In the genomic region with DNA sequence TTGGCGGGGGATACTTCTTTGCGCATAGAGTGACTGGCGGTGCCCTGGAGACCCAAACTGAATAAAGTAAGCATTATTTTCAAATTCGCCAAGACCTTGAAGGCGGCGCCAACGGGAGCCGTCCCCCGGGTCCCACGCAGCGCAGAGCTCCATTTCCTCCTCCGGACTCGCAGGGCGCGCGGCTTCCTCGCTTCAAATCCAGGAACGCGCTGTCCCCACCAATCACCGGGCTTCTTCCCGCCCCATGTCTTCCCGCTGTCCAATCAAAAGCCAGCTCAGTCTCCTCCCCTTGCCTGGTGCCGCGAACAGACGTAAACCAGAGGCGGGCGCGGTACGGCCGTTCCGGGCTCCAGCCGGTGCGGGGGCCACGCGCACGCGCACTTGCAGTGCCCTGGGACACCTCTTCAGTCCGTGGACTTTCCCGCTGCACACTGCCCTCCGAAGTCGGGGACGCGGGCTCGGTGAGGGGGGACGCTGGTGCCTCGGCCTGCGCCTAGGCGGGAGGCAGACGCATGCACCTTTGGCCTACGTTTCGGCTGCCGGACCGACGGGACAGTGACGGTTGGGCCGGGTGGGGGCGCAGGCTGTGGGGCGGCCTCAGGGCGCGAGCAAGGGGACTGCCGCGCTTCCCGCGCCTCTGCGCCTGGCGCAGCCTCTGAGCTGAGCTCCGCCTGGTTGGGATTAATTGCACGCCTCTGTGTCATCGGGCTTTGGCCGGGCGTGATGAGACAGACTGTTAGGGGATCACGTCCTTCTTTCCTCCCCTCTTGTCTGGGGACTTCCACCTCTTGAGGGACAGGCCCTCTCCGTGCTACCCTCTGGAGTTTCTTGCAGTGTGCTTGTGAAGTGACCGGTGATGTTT, we compare ENCODE assay signal across 1 cellular context.
TF ChIP-seq lines count a peak whose summit lies in the region.

A gene with protein sequence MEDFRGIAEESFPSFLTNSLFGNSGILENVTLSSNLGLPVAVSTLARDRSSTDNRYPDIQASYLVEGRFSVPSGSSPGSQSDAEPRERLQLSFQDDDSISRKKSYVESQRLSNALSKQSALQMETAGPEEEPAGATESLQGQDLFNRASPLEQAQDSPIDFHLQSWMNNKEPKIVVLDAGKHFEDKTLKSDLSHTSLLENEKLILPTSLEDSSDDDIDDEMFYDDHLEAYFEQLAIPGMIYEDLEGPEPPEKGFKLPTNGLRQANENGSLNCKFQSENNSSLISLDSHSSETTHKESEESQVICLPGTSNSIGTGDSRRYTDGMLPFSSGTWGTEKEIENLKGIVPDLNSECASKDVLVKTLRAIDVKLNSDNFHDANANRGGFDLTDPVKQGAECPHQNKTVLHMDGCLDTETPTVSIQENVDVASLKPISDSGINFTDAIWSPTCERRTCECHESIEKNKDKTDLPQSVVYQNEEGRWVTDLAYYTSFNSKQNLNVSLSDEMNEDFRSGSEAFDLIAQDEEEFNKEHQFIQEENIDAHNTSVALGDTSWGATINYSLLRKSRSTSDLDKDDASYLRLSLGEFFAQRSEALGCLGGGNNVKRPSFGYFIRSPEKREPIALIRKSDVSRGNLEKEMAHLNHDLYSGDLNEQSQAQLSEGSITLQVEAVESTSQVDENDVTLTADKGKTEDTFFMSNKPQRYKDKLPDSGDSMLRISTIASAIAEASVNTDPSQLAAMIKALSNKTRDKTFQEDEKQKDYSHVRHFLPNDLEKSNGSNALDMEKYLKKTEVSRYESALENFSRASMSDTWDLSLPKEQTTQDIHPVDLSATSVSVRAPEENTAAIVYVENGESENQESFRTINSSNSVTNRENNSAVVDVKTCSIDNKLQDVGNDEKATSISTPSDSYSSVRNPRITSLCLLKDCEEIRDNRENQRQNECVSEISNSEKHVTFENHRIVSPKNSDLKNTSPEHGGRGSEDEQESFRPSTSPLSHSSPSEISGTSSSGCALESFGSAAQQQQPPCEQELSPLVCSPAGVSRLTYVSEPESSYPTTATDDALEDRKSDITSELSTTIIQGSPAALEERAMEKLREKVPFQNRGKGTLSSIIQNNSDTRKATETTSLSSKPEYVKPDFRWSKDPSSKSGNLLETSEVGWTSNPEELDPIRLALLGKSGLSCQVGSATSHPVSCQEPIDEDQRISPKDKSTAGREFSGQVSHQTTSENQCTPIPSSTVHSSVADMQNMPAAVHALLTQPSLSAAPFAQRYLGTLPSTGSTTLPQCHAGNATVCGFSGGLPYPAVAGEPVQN (N-terminal part only) (plus strand): TSS at position 386 of the 862 bp plus-strand sequence. CDS start 8,063 bp downstream, outside the sequence.

TF ChIP-seq in HepG2, 621 proteins besides CTCF, POLR2A, EP300 and RAD21 (continued from another document and continues in another):
- TF ChIP-seq, protein P1, sequence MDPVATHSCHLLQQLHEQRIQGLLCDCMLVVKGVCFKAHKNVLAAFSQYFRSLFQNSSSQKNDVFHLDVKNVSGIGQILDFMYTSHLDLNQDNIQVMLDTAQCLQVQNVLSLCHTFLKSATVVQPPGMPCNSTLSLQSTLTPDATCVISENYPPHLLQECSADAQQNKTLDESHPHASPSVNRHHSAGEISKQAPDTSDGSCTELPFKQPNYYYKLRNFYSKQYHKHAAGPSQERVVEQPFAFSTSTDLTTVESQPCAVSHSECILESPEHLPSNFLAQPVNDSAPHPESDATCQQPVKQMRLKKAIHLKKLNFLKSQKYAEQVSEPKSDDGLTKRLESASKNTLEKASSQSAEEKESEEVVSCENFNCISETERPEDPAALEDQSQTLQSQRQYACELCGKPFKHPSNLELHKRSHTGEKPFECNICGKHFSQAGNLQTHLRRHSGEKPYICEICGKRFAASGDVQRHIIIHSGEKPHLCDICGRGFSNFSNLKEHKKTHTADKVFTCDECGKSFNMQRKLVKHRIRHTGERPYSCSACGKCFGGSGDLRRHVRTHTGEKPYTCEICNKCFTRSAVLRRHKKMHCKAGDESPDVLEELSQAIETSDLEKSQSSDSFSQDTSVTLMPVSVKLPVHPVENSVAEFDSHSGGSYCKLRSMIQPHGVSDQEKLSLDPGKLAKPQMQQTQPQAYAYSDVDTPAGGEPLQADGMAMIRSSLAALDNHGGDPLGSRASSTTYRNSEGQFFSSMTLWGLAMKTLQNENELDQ (CRISPR knock-in tag; IDR thresholded peaks at IDR 0.05; ENCODE audit: borderline replicate concordance), result peak; percentile 50; the same call in 1 of the 2 replicates
- TF ChIP-seq, protein P2, sequence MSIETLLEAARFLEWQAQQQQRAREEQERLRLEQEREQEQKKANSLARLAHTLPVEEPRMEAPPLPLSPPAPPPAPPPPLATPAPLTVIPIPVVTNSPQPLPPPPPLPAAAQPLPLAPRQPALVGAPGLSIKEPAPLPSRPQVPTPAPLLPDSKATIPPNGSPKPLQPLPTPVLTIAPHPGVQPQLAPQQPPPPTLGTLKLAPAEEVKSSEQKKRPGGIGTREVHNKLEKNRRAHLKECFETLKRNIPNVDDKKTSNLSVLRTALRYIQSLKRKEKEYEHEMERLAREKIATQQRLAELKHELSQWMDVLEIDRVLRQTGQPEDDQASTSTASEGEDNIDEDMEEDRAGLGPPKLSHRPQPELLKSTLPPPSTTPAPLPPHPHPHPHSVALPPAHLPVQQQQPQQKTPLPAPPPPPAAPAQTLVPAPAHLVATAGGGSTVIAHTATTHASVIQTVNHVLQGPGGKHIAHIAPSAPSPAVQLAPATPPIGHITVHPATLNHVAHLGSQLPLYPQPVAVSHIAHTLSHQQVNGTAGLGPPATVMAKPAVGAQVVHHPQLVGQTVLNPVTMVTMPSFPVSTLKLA (IDR thresholded peaks at IDR 0.05), result peak; percentile 55
- peak; percentile 65; the same call in 1 of the 2 replicates for TF ChIP-seq ZFP36L2 (CRISPR knock-in tag; IDR thresholded peaks at IDR 0.05)
- TF ChIP-seq, protein P3, sequence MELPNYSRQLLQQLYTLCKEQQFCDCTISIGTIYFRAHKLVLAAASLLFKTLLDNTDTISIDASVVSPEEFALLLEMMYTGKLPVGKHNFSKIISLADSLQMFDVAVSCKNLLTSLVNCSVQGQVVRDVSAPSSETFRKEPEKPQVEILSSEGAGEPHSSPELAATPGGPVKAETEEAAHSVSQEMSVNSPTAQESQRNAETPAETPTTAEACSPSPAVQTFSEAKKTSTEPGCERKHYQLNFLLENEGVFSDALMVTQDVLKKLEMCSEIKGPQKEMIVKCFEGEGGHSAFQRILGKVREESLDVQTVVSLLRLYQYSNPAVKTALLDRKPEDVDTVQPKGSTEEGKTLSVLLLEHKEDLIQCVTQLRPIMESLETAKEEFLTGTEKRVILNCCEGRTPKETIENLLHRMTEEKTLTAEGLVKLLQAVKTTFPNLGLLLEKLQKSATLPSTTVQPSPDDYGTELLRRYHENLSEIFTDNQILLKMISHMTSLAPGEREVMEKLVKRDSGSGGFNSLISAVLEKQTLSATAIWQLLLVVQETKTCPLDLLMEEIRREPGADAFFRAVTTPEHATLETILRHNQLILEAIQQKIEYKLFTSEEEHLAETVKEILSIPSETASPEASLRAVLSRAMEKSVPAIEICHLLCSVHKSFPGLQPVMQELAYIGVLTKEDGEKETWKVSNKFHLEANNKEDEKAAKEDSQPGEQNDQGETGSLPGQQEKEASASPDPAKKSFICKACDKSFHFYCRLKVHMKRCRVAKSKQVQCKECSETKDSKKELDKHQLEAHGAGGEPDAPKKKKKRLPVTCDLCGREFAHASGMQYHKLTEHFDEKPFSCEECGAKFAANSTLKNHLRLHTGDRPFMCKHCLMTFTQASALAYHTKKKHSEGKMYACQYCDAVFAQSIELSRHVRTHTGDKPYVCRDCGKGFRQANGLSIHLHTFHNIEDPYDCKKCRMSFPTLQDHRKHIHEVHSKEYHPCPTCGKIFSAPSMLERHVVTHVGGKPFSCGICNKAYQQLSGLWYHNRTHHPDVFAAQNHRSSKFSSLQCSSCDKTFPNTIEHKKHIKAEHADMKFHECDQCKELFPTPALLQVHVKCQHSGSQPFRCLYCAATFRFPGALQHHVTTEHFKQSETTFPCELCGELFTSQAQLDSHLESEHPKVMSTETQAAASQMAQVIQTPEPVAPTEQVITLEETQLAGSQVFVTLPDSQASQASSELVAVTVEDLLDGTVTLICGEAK (IDR thresholded peaks at IDR 0.05), result no peak
- TF ChIP-seq, protein P3 (CRISPR knock-in tag; IDR thresholded peaks at IDR 0.05), result no peak; the same call in 1 of the 2 replicates
- TF ChIP-seq ZZZ3 (CRISPR knock-in tag; IDR thresholded peaks at IDR 0.05; ENCODE audit: borderline replicate concordance), result 0 out of 2 replicates have a peak, but pooled peaks have one; percentile 32
- TF ChIP-seq KDM4B (CRISPR knock-in tag; IDR thresholded peaks at IDR 0.05), result peak; percentile 44
- TF ChIP-seq, protein P4, sequence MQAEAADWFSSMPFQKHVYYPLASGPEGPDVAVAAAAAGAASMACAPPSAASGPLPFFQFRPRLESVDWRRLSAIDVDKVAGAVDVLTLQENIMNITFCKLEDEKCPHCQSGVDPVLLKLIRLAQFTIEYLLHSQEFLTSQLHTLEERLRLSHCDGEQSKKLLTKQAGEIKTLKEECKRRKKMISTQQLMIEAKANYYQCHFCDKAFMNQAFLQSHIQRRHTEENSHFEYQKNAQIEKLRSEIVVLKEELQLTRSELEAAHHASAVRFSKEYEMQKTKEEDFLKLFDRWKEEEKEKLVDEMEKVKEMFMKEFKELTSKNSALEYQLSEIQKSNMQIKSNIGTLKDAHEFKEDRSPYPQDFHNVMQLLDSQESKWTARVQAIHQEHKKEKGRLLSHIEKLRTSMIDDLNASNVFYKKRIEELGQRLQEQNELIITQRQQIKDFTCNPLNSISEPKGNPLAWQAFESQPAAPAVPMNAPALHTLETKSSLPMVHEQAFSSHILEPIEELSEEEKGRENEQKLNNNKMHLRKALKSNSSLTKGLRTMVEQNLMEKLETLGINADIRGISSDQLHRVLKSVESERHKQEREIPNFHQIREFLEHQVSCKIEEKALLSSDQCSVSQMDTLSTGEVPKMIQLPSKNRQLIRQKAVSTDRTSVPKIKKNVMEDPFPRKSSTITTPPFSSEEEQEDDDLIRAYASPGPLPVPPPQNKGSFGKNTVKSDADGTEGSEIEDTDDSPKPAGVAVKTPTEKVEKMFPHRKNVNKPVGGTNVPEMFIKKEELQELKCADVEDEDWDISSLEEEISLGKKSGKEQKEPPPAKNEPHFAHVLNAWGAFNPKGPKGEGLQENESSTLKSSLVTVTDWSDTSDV (CRISPR knock-in tag; IDR thresholded peaks at IDR 0.05), result no peak; the same call in 1 of the 2 replicates
- TF ChIP-seq TEAD2 (CRISPR knock-in tag; IDR thresholded peaks at IDR 0.05), result no peak
- TF ChIP-seq YY1 (IDR thresholded peaks at IDR 0.05; ENCODE audit: insufficient read depth, insufficient replicate concordance, low read depth, low read length), result peak; percentile 28
- TF ChIP-seq SP1 (IDR thresholded peaks at IDR 0.05), result no peak
- TF ChIP-seq SP1 (CRISPR knock-in tag; IDR thresholded peaks at IDR 0.05), result no peak
- TF ChIP-seq SETDB1 (CRISPR knock-in tag; IDR thresholded peaks at IDR 0.05; ENCODE audit: borderline replicate concordance), result peak; percentile 38; the same call in 1 of the 2 replicates
- 0 out of 2 replicates have a peak, but pooled peaks have one; percentile 76 for TF ChIP-seq TSC22D2 (CRISPR knock-in tag; IDR thresholded peaks at IDR 0.05; ENCODE audit: borderline replicate concordance)
- TF ChIP-seq ZBTB21 (CRISPR knock-in tag; IDR thresholded peaks at IDR 0.05), result no peak
- TF ChIP-seq ZNF550 (CRISPR knock-in tag; IDR thresholded peaks at IDR 0.05; ENCODE audit: borderline replicate concordance), result 0 out of 2 replicates have a peak, but pooled peaks have one; percentile 51
- TF ChIP-seq NPAS2 (CRISPR knock-in tag; IDR thresholded peaks at IDR 0.05; ENCODE audit: borderline replicate concordance), result no peak
- no peak for TF ChIP-seq HNF4G (IDR thresholded peaks at IDR 0.05; ENCODE audit: borderline replicate concordance, low read depth, low read length)
- peak; percentile 72; the same call in 1 of the 2 replicates for TF ChIP-seq HNF4G (CRISPR knock-in tag; IDR thresholded peaks at IDR 0.05; ENCODE audit: borderline replicate concordance, low read depth)
- TF ChIP-seq, protein P5, sequence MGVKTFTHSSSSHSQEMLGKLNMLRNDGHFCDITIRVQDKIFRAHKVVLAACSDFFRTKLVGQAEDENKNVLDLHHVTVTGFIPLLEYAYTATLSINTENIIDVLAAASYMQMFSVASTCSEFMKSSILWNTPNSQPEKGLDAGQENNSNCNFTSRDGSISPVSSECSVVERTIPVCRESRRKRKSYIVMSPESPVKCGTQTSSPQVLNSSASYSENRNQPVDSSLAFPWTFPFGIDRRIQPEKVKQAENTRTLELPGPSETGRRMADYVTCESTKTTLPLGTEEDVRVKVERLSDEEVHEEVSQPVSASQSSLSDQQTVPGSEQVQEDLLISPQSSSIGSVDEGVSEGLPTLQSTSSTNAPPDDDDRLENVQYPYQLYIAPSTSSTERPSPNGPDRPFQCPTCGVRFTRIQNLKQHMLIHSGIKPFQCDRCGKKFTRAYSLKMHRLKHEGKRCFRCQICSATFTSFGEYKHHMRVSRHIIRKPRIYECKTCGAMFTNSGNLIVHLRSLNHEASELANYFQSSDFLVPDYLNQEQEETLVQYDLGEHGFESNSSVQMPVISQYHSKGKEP (CRISPR knock-in tag; IDR thresholded peaks at IDR 0.05), result peak; percentile 76; the same call in 1 of the 2 replicates
- peak; percentile 91 for TF ChIP-seq ZNF761 (CRISPR knock-in tag; conservative IDR thresholded peaks at IDR 0.05)
